Comparison of ENCODE assay signal across 1 cellular context in the genomic region with DNA sequence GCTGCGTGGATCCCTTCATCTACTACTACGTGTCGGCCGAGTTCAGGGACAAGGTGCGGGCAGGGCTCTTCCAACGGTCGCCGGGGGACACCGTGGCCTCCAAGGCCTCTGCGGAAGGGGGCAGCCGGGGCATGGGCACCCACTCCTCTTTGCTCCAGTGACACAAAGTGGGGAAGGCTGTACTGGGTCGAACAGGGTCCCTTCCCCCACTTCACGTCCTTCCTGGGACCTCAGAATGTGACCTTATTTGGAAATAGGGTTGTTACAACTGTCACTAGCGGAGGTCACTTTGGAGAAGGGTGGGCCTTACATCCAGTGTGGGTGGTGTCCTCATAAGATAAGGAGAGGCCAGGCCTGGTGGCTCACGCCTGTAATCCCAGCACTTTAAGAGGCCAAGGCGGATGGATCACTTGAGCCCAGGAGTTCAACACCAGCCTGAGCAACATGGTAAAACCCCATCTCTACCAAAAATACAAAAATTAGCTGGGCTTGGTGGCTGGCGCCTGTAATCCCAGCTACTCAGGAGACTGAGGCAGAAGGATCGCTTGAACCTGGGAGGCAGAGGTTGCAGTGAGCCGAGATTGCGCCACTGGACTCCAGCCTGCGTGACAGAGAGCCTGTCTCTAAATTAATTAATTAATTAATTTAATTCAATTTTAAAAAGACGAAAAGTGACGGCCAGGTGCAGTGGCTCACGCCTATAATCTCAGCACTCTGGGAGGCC.
TF ChIP-seq lines count a peak whose summit lies in the region.

No MANE protein-coding gene starts in this region.

TF ChIP-seq in K562, 482 proteins besides CTCF, POLR2A, EP300 and RAD21 (continued from another document):
- TF ChIP-seq STAT6 (CRISPR knock-in tag; IDR thresholded peaks at IDR 0.05) (0 out of 2 replicates have a peak, but pooled peaks have one; percentile 1), TAF9B (IDR thresholded peaks at IDR 0.05; ENCODE audit: partially characterized antibody) (no peak), CGGBP1 (CRISPR knock-in tag; IDR thresholded peaks at IDR 0.05) (no peak), ZNF551 (CRISPR knock-in tag; IDR thresholded peaks at IDR 0.05) (no peak), NUFIP1 (IDR thresholded peaks at IDR 0.05; ENCODE audit: partially characterized antibody) (no peak), HINFP (tag; conservative IDR thresholded peaks at IDR 0.05; ENCODE audit: low read depth) (no peak), LEF1 (IDR thresholded peaks at IDR 0.05) (peak; percentile 70; the same call in 1 of the 2 replicates), NR3C1 (CRISPR knock-in tag; IDR thresholded peaks at IDR 0.05) (no peak), SMAD2 (IDR thresholded peaks at IDR 0.05; ENCODE audit: low read depth, low read length) (no peak), CBFA2T3 (IDR thresholded peaks at IDR 0.05) (peak; percentile 81), RHOXF2B (CRISPR knock-in tag; conservative IDR thresholded peaks at IDR 0.05) (no peak), RBBP5 (IDR thresholded peaks at IDR 0.05; ENCODE audit: borderline replicate concordance, insufficient read depth, low read length, poor library complexity, severe bottlenecking) (no peak), IRF1 (CRISPR knock-in tag; IDR thresholded peaks at IDR 0.05; ENCODE audit: borderline replicate concordance) (no peak), CHD4 (IDR thresholded peaks at IDR 0.05; ENCODE audit: insufficient read depth, insufficient replicate concordance, low read depth, low read length, poor library complexity, severe bottlenecking) (no peak), ILF3 (IDR thresholded peaks at IDR 0.05; ENCODE audit: borderline replicate concordance) (no peak), CXXC5 (CRISPR knock-in tag; IDR thresholded peaks at IDR 0.05) (peak; percentile 56), OTX1 (CRISPR knock-in tag; IDR thresholded peaks at IDR 0.05) (no peak), MAFF (IDR thresholded peaks at IDR 0.05; ENCODE audit: low read length) (no peak), KAT2B (IDR thresholded peaks at IDR 0.05; ENCODE audit: low read depth, low read length) (no peak)
- TF ChIP-seq, protein P1, sequence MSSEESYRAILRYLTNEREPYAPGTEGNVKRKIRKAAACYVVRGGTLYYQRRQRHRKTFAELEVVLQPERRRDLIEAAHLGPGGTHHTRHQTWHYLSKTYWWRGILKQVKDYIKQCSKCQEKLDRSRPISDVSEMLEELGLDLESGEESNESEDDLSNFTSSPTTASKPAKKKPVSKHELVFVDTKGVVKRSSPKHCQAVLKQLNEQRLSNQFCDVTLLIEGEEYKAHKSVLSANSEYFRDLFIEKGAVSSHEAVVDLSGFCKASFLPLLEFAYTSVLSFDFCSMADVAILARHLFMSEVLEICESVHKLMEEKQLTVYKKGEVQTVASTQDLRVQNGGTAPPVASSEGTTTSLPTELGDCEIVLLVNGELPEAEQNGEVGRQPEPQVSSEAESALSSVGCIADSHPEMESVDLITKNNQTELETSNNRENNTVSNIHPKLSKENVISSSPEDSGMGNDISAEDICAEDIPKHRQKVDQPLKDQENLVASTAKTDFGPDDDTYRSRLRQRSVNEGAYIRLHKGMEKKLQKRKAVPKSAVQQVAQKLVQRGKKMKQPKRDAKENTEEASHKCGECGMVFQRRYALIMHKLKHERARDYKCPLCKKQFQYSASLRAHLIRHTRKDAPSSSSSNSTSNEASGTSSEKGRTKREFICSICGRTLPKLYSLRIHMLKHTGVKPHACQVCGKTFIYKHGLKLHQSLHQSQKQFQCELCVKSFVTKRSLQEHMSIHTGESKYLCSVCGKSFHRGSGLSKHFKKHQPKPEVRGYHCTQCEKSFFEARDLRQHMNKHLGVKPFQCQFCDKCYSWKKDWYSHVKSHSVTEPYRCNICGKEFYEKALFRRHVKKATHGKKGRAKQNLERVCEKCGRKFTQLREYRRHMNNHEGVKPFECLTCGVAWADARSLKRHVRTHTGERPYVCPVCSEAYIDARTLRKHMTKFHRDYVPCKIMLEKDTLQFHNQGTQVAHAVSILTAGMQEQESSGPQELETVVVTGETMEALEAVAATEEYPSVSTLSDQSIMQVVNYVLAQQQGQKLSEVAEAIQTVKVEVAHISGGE (CRISPR knock-in tag; IDR thresholded peaks at IDR 0.05), result peak in 1 of 3 experiments; percentile 83; a peak in 2 of 6 replicates
